In the genomic region with DNA sequence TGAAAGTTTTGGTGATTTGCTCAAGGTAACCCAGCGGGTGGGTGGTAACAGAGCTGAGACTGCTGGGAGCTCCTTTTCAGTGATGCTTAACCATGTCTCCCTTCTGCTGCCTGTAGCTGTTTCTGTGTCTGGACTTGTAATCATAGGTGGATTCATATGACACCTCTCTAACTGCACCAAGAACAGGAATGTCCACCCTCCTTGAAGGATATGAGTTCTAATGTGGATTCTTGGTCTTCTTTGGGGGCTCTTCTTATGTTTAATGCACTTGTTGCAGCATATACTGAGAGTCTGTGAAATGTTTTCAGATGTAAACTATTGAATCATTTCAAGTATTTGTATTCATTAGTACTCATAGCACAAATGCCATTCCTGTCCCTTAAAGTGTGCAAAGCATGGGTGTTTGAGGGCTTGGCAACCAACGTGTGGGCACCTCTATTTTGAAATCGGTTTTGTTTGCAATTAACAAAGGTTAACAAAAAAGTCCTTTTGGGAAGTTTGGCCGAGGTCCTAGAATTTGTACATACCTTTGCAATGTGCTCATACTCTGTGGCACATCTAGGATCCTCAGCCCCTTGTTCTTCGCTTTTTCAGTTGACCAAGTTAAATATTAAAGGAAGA, we compare ENCODE assay signal across 16 cellular contexts.
DNase-seq lines count a peak whose midpoint lies in the region; ATAC-seq and TF ChIP-seq lines count a peak whose summit lies in the region.
"Had no signal": no experiment of that assay in that cellular context is flagged by ENCODE, and none has a peak within 500 bp of the region (broad histone marks: within the 10 kb centered on the region; RNA-seq: fewer than 3 reads in every experiment).

No MANE protein-coding gene starts in this region.

- no peak for TF ChIP-seq CTCF in brain (conservative IDR thresholded peaks at IDR 0.05)
- no peak for TF ChIP-seq CTCF in upper lobe of right lung (IDR thresholded peaks at IDR 0.05)

- no peak overlapping the region for H3K4me3 ChIP-seq in upper lobe of right lung
- H3K4me3 ChIP-seq: left ventricle myocardium inferior had no signal

- H3K4me1 Mint-ChIP-seq in brain: peaks cover 62% of the 10 kb centered on the region

- peaks cover 33% of the 10 kb centered on the region for H3K36me3 Mint-ChIP-seq in brain

- intact Hi-C loops in upper lobe of right lung (cut with DNase I): no loop called here

- H3K9me3 Mint-ChIP-seq in brain: peaks cover 0 to 4% (median 3%) of the 10 kb centered on the region in 5 experiments

- H3K36me3 ChIP-seq in upper lobe of right lung: no peaks in the 10 kb centered on the region
- H3K36me3 ChIP-seq: left ventricle myocardium inferior had no signal

- H3K27me3 Mint-ChIP-seq in brain: no peaks in the 10 kb centered on the region

- DNase-seq in DMS53 (lab: John Stamatoyannopoulos, UW) (peak; percentile 14), DMS53 treated with DMSO at 0.1 percent for 48 hours (lab: John Stamatoyannopoulos, UW; ENCODE audit: unreplicated experiment) (no peak), kidney glomerular epithelial cell (lab: John Stamatoyannopoulos, UW) (peak; percentile 94), upper lobe of right lung (no peak), NCI-H526 treated with DMSO at 0.1 percent for 48 hours (lab: John Stamatoyannopoulos, UW) (no peak)
- DNase-seq in activated CD4-positive, alpha-beta T cell treated with anti-CD3 and anti-CD28 coated beads, Interleukin-2, amount 50 U/mL, for 1 hour: no peak
- DNase-seq in activated effector memory CD4-positive, alpha-beta T cell treated with Interleukin-2 at 50 U/mL for 16 hours: no peak
- DNase-seq: amygdala, DMS153, GOT3, left ventricle myocardium inferior, NCI-H1105 treated with DMSO at 0.1 percent for 48 hours, T1000 had no signal

- H3K27ac ChIP-seq in upper lobe of right lung: peak overlapping the region; percentile 58
- H3K27ac ChIP-seq: 22Rv1, left ventricle myocardium inferior had no signal

- H3K27ac Mint-ChIP-seq in brain: peak overlapping the region in 4 of 5 experiments; percentile 59 to 93 (median 70)

- H3K9me3 ChIP-seq in upper lobe of right lung: no peaks in the 10 kb centered on the region
- H3K9me3 ChIP-seq: left ventricle myocardium inferior had no signal

- peak overlapping the region in 3 of 5 experiments; percentile 16 to 72 (median 25) for H3K4me3 Mint-ChIP-seq in brain

- H3K4me1 ChIP-seq in upper lobe of right lung: peaks cover 3% of the 10 kb centered on the region

- ATAC-seq in upper lobe of right lung: peak; percentile 88
- ATAC-seq: sciatic nerve had no signal

- H3K27me3 ChIP-seq in upper lobe of right lung: no peaks in the 10 kb centered on the region

Comparison
In these comparisons a context has a peak if more than half of its experiments do, and no peak if none do; other contexts are left out.
1. DNase-seq: peak in DMS53 (single experiment) and kidney glomerular epithelial cell (single experiment); none in DMS53 treated with DMSO at 0.1 percent for 48 hours (single experiment), upper lobe of right lung (single experiment), NCI-H526 treated with DMSO at 0.1 percent for 48 hours (single experiment), activated CD4-positive, alpha-beta T cell treated with anti-CD3 and anti-CD28 coated beads, Interleukin-2, amount 50 U/mL, for 1 hour (single experiment) and activated effector memory CD4-positive, alpha-beta T cell treated with Interleukin-2 at 50 U/mL for 16 hours (single experiment).